9 cellular contexts compared by ENCODE assay signal in the genomic region with DNA sequence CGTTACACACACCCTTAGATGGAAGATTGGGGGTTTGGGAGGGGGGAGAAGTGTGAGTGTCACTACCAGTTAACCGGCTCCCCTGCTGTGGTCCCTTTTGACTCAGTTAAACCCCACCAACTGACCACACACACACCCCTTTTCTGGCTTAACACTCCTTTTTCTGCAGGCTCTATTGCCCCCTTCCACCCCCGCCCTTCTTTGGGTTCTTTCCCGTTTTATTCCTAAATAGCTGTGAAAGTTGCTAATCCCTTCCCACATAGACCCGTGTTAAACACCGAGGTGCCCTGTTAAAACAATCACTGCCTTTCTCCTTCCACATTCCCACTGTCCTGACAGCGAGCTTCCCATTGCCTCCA. TPM values are rescaled to one million over a fixed set of nuclear protein-coding genes. Genes with fewer than 3 reads are reported as not detected.
DNase-seq lines count a peak whose midpoint lies in the region; ATAC-seq and TF ChIP-seq lines count a peak whose summit lies in the region.
"Had no signal": no experiment of that assay in that cellular context is flagged by ENCODE, and none has a peak within 500 bp of the region (broad histone marks: within the 10 kb centered on the region; RNA-seq: fewer than 3 reads in every experiment).

No MANE protein-coding gene starts in this region.

- H3K36me3 Mint-ChIP-seq in activated T-cell treated with anti-CD3 and anti-CD28 coated beads, Interleukin-2, amount 50 U/mL, for 24 hours (ENCODE audit: low read depth): peaks cover 14% of the 10 kb centered on the region

- in situ Hi-C loops in astrocyte of the cerebellum (cut with HindIII; ENCODE audit: low sequenced_read_pairs): loop anchor here (25.0 kb wide), 1 partner anchor 509 kb away; no protein-coding TSS in a partner anchor

- H3K4me3 ChIP-seq in astrocyte of the cerebellum (ENCODE audit: low read depth, low read length) (peak overlapping the region; percentile 86), lower leg skin (ENCODE audit: low read depth, poor library complexity, severe bottlenecking) (peak overlapping the region; percentile 85), thoracic aorta (peak overlapping the region; percentile 100)

- intact Hi-C loops in lower leg skin (cut with DNase I; ENCODE audit: low total_unique reads): no loop called here

- H3K9me3 Mint-ChIP-seq in activated T-cell treated with anti-CD3 and anti-CD28 coated beads, Interleukin-2, amount 50 U/mL, for 24 hours: no peaks in the 10 kb centered on the region

- H3K27ac ChIP-seq in thoracic aorta: peak overlapping the region in 1 of 2 donors; percentile 95
- H3K27ac ChIP-seq: epithelial cell of prostate had no signal

- WGBS in lower leg skin, 2 donors: 4 to 7% methylated on average over 7 of the region's 7 CpGs

- DNase-seq in activated T-cell treated with anti-CD3 and anti-CD28 coated beads, Interleukin-2, amount 50 U/mL, for 24 hours: no peak
- DNase-seq in activated T-cell treated with anti-CD3 and anti-CD28 coated beads, Interleukin-2, amount 50 U/mL, for 1 hour: no peak
- DNase-seq in astrocyte of the cerebellum (ENCODE audit: low read depth) (no peak), lower leg skin (ENCODE audit: low spot score in 2 of 2) (no peak), thoracic aorta (ENCODE audit: low spot score) (no peak), NCI-H2029 (lab: John Stamatoyannopoulos, UW) (no peak), T-helper 9 cell (no peak)

- TF ChIP-seq CTCF in astrocyte of the cerebellum (IDR thresholded peaks at IDR 0.05; ENCODE audit: low read depth, low read length, missing control alignments) (no peak), lower leg skin (IDR thresholded peaks at IDR 0.05) (no peak), thoracic aorta (IDR thresholded peaks at IDR 0.05) (no peak)

- no peaks in the 10 kb centered on the region for H3K9me3 ChIP-seq in thoracic aorta

- H3K27me3 ChIP-seq in thoracic aorta (replicated peaks; ENCODE audit: insufficient read depth): no peaks in the 10 kb centered on the region

- H3K4me3 Mint-ChIP-seq in activated T-cell treated with anti-CD3 and anti-CD28 coated beads, Interleukin-2, amount 50 U/mL, for 24 hours: peak overlapping the region; percentile 84

- TF ChIP-seq POLR2A in lower leg skin (IDR thresholded peaks at IDR 0.05): no peak

- H3K4me1 Mint-ChIP-seq in activated T-cell treated with anti-CD3 and anti-CD28 coated beads, Interleukin-2, amount 50 U/mL, for 24 hours (ENCODE audit: low read depth): peaks cover 29% of the 10 kb centered on the region

- no peak for ATAC-seq in thoracic aorta (ENCODE audit: insufficient number of reproducible peaks, low FRiP score, low read depth)
- no peak for ATAC-seq in HG02870 (IDR thresholded peaks at IDR 0.05; ENCODE audit: unreplicated experiment)

- peaks cover 6 to 26% of the 10 kb centered on the region in 2 donors for H3K4me1 ChIP-seq in thoracic aorta (ENCODE audit: control insufficient read depth in 1 of 2, low read depth in 2 of 2)

- H3K27me3 Mint-ChIP-seq in activated T-cell treated with anti-CD3 and anti-CD28 coated beads, Interleukin-2, amount 50 U/mL, for 24 hours: peaks cover 9% of the 10 kb centered on the region

- peak overlapping the region; percentile 82 for H3K27ac Mint-ChIP-seq in activated T-cell treated with anti-CD3 and anti-CD28 coated beads, Interleukin-2, amount 50 U/mL, for 24 hours

- H3K36me3 ChIP-seq in thoracic aorta: no peaks in the 10 kb centered on the region

RNA-seq across cellular contexts. Expression of gene NR3C2, which starts 3.7 kb away (rescaled TPM):
- 10 to 100 TPM in 3 of 4 donors, 1 to 10 TPM in 1; 9.7 to 21.3 (median 10.6) TPM for total RNA-seq in lower leg skin
- 10 to 100 TPM; 11.2 to 18.1 TPM for total RNA-seq in thoracic aorta
